ENCODE assay signal across 26 cellular contexts in the genomic region with DNA sequence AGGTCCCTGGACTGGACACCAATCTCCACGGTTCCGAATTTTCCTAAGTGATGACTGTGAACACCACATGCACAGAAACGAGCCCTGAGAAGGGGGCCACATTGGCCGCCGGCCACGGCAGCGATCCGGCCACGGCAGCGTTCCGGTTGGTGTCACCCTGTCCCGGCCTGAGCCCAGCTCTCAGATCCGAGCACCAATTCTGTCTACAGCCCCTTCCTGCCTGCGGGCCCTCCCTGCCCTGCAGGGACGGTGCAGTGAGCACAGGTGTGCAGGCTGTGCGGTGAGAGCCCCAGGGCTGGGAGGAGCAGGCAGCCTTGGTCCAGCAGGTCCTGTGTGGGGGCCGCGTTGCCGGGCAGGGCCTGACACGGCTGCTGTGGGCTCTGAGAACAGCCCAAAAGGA. TPM values are rescaled to one million over a fixed set of nuclear protein-coding genes. Genes with fewer than 3 reads are reported as not detected.
"Had no signal": no experiment of that assay in that cellular context is flagged by ENCODE, and none has a peak within 500 bp of the region (broad histone marks: within the 10 kb centered on the region; RNA-seq: fewer than 3 reads in every experiment).

No MANE protein-coding gene starts in this region.

- DNase-seq: activated CD4-positive, alpha-beta T cell treated with anti-CD3 and anti-CD28 coated beads for 48 hours; activated CD4-positive, alpha-beta T cell treated with anti-CD3 and anti-CD28 coated beads, Interleukin-2, amount 50 U/mL, for 4 hours; activated CD8-positive, alpha-beta memory T cell treated with anti-CD3 and anti-CD28 coated beads, Interleukin-2, amount 50 U/mL, for 48 hours; activated CD8-positive, alpha-beta T cell treated with anti-CD3 and anti-CD28 coated beads, Interleukin-2, amount 10 ng/mL, durations not matched to agents 7 days and 5 days; activated naive CD4-positive, alpha-beta T cell treated with anti-CD3 and anti-CD28 coated beads, Interleukin-2, amount 50 U/mL, for 16 hours; activated naive CD8-positive, alpha-beta T cell treated with anti-CD3 and anti-CD28 coated beads, Interleukin-2, amount 10 ng/mL, durations not matched to agents 7 days and 5 days; activated T-cell treated with anti-CD3 and anti-CD28 coated beads, Interleukin-2, amount 50 U/mL, for 1 hour; adrenal gland; anterior cingulate cortex; cerebellar nuclear complex; NCI-H1048; NCI-H146; NCI-H187 treated with DMSO at 0.1 percent for 48 hours; NCI-H2081 treated with DMSO at 0.1 percent for 48 hours; NCI-H226; NCI-H510A; NCI-H526 treated with DMSO at 0.1 percent for 48 hours; NCI-H82; SHP77 had no signal

- H3K27ac Mint-ChIP-seq: activated CD8-positive, alpha-beta T cell treated with anti-CD3 and anti-CD28 coated beads, Interleukin-2, amount 10 ng/mL, durations not matched to agents 7 days and 5 days; activated naive CD8-positive, alpha-beta T cell treated with anti-CD3 and anti-CD28 coated beads, Interleukin-2, amount 10 ng/mL, durations not matched to agents 7 days and 5 days; T-helper 1 cell treated with Interleukin-12 subunit alpha and Interleukin-12 subunit beta and Interleukin-4 antibody, amounts not matched to agents 30 μg/mL and 1 μg/mL, for 36 hours had no signal

- H3K4me3 Mint-ChIP-seq: activated CD8-positive, alpha-beta T cell treated with anti-CD3 and anti-CD28 coated beads, Interleukin-2, amount 10 ng/mL, durations not matched to agents 7 days and 5 days; activated naive CD8-positive, alpha-beta T cell treated with anti-CD3 and anti-CD28 coated beads, Interleukin-2, amount 10 ng/mL, durations not matched to agents 7 days and 5 days; T-helper 1 cell treated with Interleukin-12 subunit alpha and Interleukin-12 subunit beta and Interleukin-4 antibody, amounts not matched to agents 30 μg/mL and 1 μg/mL, for 36 hours had no signal

- H3K27me3 Mint-ChIP-seq: activated naive CD8-positive, alpha-beta T cell treated with anti-CD3 and anti-CD28 coated beads, Interleukin-2, amount 10 ng/mL, durations not matched to agents 7 days and 5 days had no signal

- ATAC-seq: activated CD4-positive, CD25-positive, alpha-beta regulatory T cell treated with anti-CD3 and anti-CD28 coated beads, Interleukin-2, amount 50 U/mL, for 24 hours; activated CD8-positive, alpha-beta T cell treated with anti-CD3 and anti-CD28 coated beads, Interleukin-2, amount 10 ng/mL, durations not matched to agents 7 days and 5 days; SK-N-SH treated with all-trans-retinoic acid at 6 μM for 48 hours had no signal

RNA-seq across cellular contexts. Expression of a gene that starts 31.7 kb away (rescaled TPM):
- total RNA-seq: activated CD8-positive, alpha-beta T cell treated with anti-CD3 and anti-CD28 coated beads, Interleukin-2, amount 10 ng/mL, durations not matched to agents 7 days and 5 days; activated naive CD8-positive, alpha-beta T cell treated with anti-CD3 and anti-CD28 coated beads, Interleukin-2, amount 10 ng/mL, durations not matched to agents 7 days and 5 days; cardiac septum; M059J; RPMI7951; SJSA1 had no signal
